Comparison of ENCODE assay signal across 1 cellular context in genomic region chr19:16197622-16198362, GRCh38.
TF ChIP-seq lines count a peak whose summit lies in the region.

Gene AP1M1 (plus strand): TSS chr19:16197911. CDS start chr19:16198027, 116 bp downstream.

TF ChIP-seq in K562, 482 proteins besides CTCF, POLR2A, EP300 and RAD21 (continued from another document):
- peak; percentile 94 for TF ChIP-seq ZBTB40 (IDR thresholded peaks at IDR 0.05)
- no peak for TF ChIP-seq ZBTB40 (CRISPR knock-in tag; IDR thresholded peaks at IDR 0.05)
- 0 out of 2 replicates have a peak, but pooled peaks have one; percentile 7 for TF ChIP-seq RNF2 (IDR thresholded peaks at IDR 0.05)
- TF ChIP-seq CTBP1 (IDR thresholded peaks at IDR 0.05; ENCODE audit: borderline replicate concordance) = peak; percentile 87
- peak; percentile 13; the same call in 1 of the 2 replicates for TF ChIP-seq HMBOX1 (IDR thresholded peaks at IDR 0.05)
- TF ChIP-seq SMAD1 (IDR thresholded peaks at IDR 0.05; ENCODE audit: low read depth, low read length, partially characterized antibody) = no peak
- peak; percentile 85 for TF ChIP-seq ETV1 (tag; conservative IDR thresholded peaks at IDR 0.05; ENCODE audit: low read depth)
- peak; percentile 40; the same call in 1 of the 2 replicates for TF ChIP-seq DMBX1 (CRISPR knock-in tag; IDR thresholded peaks at IDR 0.05; ENCODE audit: borderline replicate concordance)
- TF ChIP-seq PHF8 (IDR thresholded peaks at IDR 0.05; ENCODE audit: borderline replicate concordance, low read length) = peak; percentile 97; the same call in 1 of the 2 replicates
- TF ChIP-seq POLR2B (IDR thresholded peaks at IDR 0.05; ENCODE audit: low read depth, partially characterized antibody) = peak; percentile 69
- TF ChIP-seq CREM (IDR thresholded peaks at IDR 0.05; ENCODE audit: low read depth) = peak; percentile 2; the same call in 1 of the 2 replicates
- TF ChIP-seq ZBTB8A (IDR thresholded peaks at IDR 0.05; ENCODE audit: partially characterized antibody) = no peak
- peak; percentile 79; the same call in 1 of the 2 replicates for TF ChIP-seq RB1 (IDR thresholded peaks at IDR 0.05; ENCODE audit: low read depth)
